9 cellular contexts compared by ENCODE assay signal in the genomic region with DNA sequence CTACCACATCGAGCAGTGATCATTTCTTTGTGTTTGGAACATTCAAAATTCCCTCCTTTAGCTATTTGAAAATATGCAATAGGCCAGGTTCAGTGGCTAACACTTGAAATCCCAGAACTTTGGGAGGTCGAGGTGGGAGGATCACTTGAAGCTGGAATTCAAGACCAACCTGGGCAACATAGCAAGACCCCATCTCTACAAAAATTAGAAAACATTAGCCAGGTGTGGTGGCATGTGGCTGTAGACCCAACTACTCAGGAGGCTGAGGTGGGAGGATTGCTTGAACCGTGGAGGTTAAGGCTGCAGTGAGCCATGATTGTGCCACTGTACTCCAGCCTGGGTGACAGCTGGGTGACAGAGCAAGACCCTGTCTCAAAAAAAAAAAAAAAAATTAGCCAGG.
"Had no signal": no experiment of that assay in that cellular context is flagged by ENCODE, and none has a peak within 500 bp of the region (broad histone marks: within the 10 kb centered on the region; RNA-seq: fewer than 3 reads in every experiment).

No MANE protein-coding gene starts in this region.

- H3K4me3 ChIP-seq: GM23248, GM23338, HAP-1 had no signal

- H3K27ac ChIP-seq: GM23248 had no signal

- H3K4me3 Mint-ChIP-seq: GM23338, H9, HFFc6 had no signal

- H3K4me1 ChIP-seq: HAP-1 had no signal

- H3K9me3 ChIP-seq: HAP-1 had no signal

- H3K36me3 ChIP-seq: HAP-1 had no signal

- H3K27ac Mint-ChIP-seq: GM23338, H9, HFFc6 had no signal

- DNase-seq: GM23248, GOT3, H7, H9, HCEC 1CT, HFFc6 had no signal

- ATAC-seq: GM23338, HCT116 had no signal

- H3K9me3 Mint-ChIP-seq: GM23338, H9, HFFc6 had no signal
